ENCODE assay signal across 15 cellular contexts in genomic region chr4:158896459-158897238, GRCh38.
DNase-seq lines count a peak whose midpoint lies in the region; ATAC-seq, FAIRE-seq and TF ChIP-seq lines count a peak whose summit lies in the region.
"Had no signal": no experiment of that assay in that cellular context is flagged by ENCODE, and none has a peak within 500 bp of the region (broad histone marks: within the 10 kb centered on the region; RNA-seq: fewer than 3 reads in every experiment).

No MANE protein-coding gene starts in this region.

- no peak for ATAC-seq in activated CD8-positive, alpha-beta T cell treated with anti-CD3 and anti-CD28 coated beads for 36 hours
- ATAC-seq in activated CD8-positive, alpha-beta T cell treated with anti-CD3 and anti-CD28 coated beads, Interleukin-2, amount 10 ng/mL, durations not matched to agents 7 days and 5 days = no peak
- no peak for ATAC-seq in HG03521 (IDR thresholded peaks at IDR 0.05; ENCODE audit: unreplicated experiment)

- H3K27me3 ChIP-seq in brain microvascular endothelial cell (replicated peaks) = no peaks in the 10 kb centered on the region

- no peak overlapping the region for H3K4me3 ChIP-seq in brain microvascular endothelial cell (ENCODE audit: low read depth, low read length)

- no peak for TF ChIP-seq CTCF in activated CD8-positive, alpha-beta T cell treated with anti-CD3 and anti-CD28 coated beads for 36 hours (IDR thresholded peaks at IDR 0.05)
- TF ChIP-seq CTCF in brain microvascular endothelial cell (IDR thresholded peaks at IDR 0.05; ENCODE audit: low read depth, low read length, missing control alignments) = no peak

- CTCF ChIA-PET in activated CD8-positive, alpha-beta T cell treated with anti-CD3 and anti-CD28 coated beads for 36 hours (lab: Charles Lee) = interaction anchor here (1.0 kb wide), 1 partner anchor 9 kb away, joined by 3 read pairs; no protein-coding TSS in a partner anchor
- CTCF ChIA-PET in activated CD8-positive, alpha-beta T cell treated with anti-CD3 and anti-CD28 coated beads, Interleukin-2, amount 10 ng/mL, durations not matched to agents 7 days and 5 days (lab: Charles Lee) = no interaction called here

- intact Hi-C loops in activated CD8-positive, alpha-beta T cell treated with anti-CD3 and anti-CD28 coated beads for 36 hours (cut with micrococcal nuclease) = no loop called here

- no peak for DNase-seq in activated CD8-positive, alpha-beta T cell treated with anti-CD3 and anti-CD28 coated beads for 36 hours
- no peak for DNase-seq in activated CD8-positive, alpha-beta T cell treated with anti-CD3 and anti-CD28 coated beads, Interleukin-2, amount 10 ng/mL, durations not matched to agents 7 days and 5 days
- peak; percentile 24 for DNase-seq in brain microvascular endothelial cell
- peak; percentile 71 for DNase-seq in iris pigment epithelial cell (ENCODE audit: low read depth)
- no peak for DNase-seq in substantia nigra (lab: John Stamatoyannopoulos, UW)
- DNase-seq in frontal cortex (ENCODE audit: low spot score in 2 of 2) = no peak
- DNase-seq in NCI-H1694 (lab: John Stamatoyannopoulos, UW) = no peak
- DNase-seq: activated CD4-positive, alpha-beta memory T cell treated with anti-CD3 and anti-CD28 coated beads for 36 hours; activated effector memory CD4-positive, alpha-beta T cell treated with Interleukin-2 at 50 U/mL for 16 hours; amniotic stem cell; NCI-H226 had no signal

- H3K36me3 Mint-ChIP-seq in activated CD8-positive, alpha-beta T cell treated with anti-CD3 and anti-CD28 coated beads for 36 hours (ENCODE audit: low read depth) = peaks cover 43% of the 10 kb centered on the region
- H3K36me3 Mint-ChIP-seq in activated CD8-positive, alpha-beta T cell treated with anti-CD3 and anti-CD28 coated beads, Interleukin-2, amount 10 ng/mL, durations not matched to agents 7 days and 5 days (ENCODE audit: low read depth) = peaks cover 42% of the 10 kb centered on the region

- FAIRE-seq in frontal cortex (lab: Jason Lieb, UNC) = no peak
- FAIRE-seq: A204.1 had no signal

- in situ Hi-C loops in brain microvascular endothelial cell (cut with HindIII; ENCODE audit: low pct_ligation_motif_present, low sequenced_read_pairs) = no loop called here

- H3K36me3 ChIP-seq in brain microvascular endothelial cell (replicated peaks) = no peaks in the 10 kb centered on the region

- H3K4me1 Mint-ChIP-seq in activated CD8-positive, alpha-beta T cell treated with anti-CD3 and anti-CD28 coated beads for 36 hours (ENCODE audit: low read depth) = peaks cover 3% of the 10 kb centered on the region
- peaks cover 3% of the 10 kb centered on the region for H3K4me1 Mint-ChIP-seq in activated CD8-positive, alpha-beta T cell treated with anti-CD3 and anti-CD28 coated beads, Interleukin-2, amount 10 ng/mL, durations not matched to agents 7 days and 5 days (ENCODE audit: low read depth)

- H3K27me3 Mint-ChIP-seq in activated CD8-positive, alpha-beta T cell treated with anti-CD3 and anti-CD28 coated beads for 36 hours = no peaks in the 10 kb centered on the region
- H3K27me3 Mint-ChIP-seq in activated CD8-positive, alpha-beta T cell treated with anti-CD3 and anti-CD28 coated beads, Interleukin-2, amount 10 ng/mL, durations not matched to agents 7 days and 5 days (ENCODE audit: low read depth) = no peaks in the 10 kb centered on the region
- H3K27me3 Mint-ChIP-seq: activated CD4-positive, alpha-beta memory T cell treated with anti-CD3 and anti-CD28 coated beads for 36 hours had no signal

- POLR2A ChIA-PET in activated CD8-positive, alpha-beta T cell treated with anti-CD3 and anti-CD28 coated beads for 36 hours (lab: Charles Lee) = interaction anchor here (0.6 kb wide), 1 partner anchor 11 kb away, joined by 3 read pairs; no protein-coding TSS in a partner anchor
- POLR2A ChIA-PET in activated CD8-positive, alpha-beta T cell treated with anti-CD3 and anti-CD28 coated beads, Interleukin-2, amount 10 ng/mL, durations not matched to agents 7 days and 5 days (lab: Charles Lee) = no interaction called here

- H3K27ac ChIP-seq in brain microvascular endothelial cell (peak overlapping the region; percentile 60), substantia nigra (ENCODE audit: low read depth, low read length, poor library complexity, severe bottlenecking) (peak overlapping the region; percentile 1)
- H3K27ac ChIP-seq: HL-60, KMS-11 had no signal

- no peak overlapping the region for H3K4me3 Mint-ChIP-seq in activated CD8-positive, alpha-beta T cell treated with anti-CD3 and anti-CD28 coated beads for 36 hours
- no peak overlapping the region for H3K4me3 Mint-ChIP-seq in activated CD8-positive, alpha-beta T cell treated with anti-CD3 and anti-CD28 coated beads, Interleukin-2, amount 10 ng/mL, durations not matched to agents 7 days and 5 days
- H3K4me3 Mint-ChIP-seq: activated CD4-positive, alpha-beta memory T cell treated with anti-CD3 and anti-CD28 coated beads for 36 hours had no signal

- H3K27ac Mint-ChIP-seq in activated CD8-positive, alpha-beta T cell treated with anti-CD3 and anti-CD28 coated beads for 36 hours = peak overlapping the region; percentile 73
- H3K27ac Mint-ChIP-seq in activated CD8-positive, alpha-beta T cell treated with anti-CD3 and anti-CD28 coated beads, Interleukin-2, amount 10 ng/mL, durations not matched to agents 7 days and 5 days = no peak overlapping the region
- H3K27ac Mint-ChIP-seq: activated CD4-positive, alpha-beta memory T cell treated with anti-CD3 and anti-CD28 coated beads for 36 hours had no signal

- peaks cover 2% of the 10 kb centered on the region for H3K9me3 Mint-ChIP-seq in activated CD8-positive, alpha-beta T cell treated with anti-CD3 and anti-CD28 coated beads for 36 hours
- H3K9me3 Mint-ChIP-seq in activated CD8-positive, alpha-beta T cell treated with anti-CD3 and anti-CD28 coated beads, Interleukin-2, amount 10 ng/mL, durations not matched to agents 7 days and 5 days (ENCODE audit: insufficient read depth) = no peaks in the 10 kb centered on the region

Comparison
In these comparisons a context has a peak if more than half of its experiments do, and no peak if none do; other contexts are left out.
1. DNase-seq: peak in brain microvascular endothelial cell (single experiment) and iris pigment epithelial cell (single experiment); none in activated CD8-positive, alpha-beta T cell treated with anti-CD3 and anti-CD28 coated beads for 36 hours (single experiment), activated CD8-positive, alpha-beta T cell treated with anti-CD3 and anti-CD28 coated beads, Interleukin-2, amount 10 ng/mL, durations not matched to agents 7 days and 5 days (single experiment), substantia nigra (0 of 49), frontal cortex (0 of 2) and NCI-H1694 (single experiment).